Comparison of ENCODE assay signal across 32 cellular contexts in the genomic region with DNA sequence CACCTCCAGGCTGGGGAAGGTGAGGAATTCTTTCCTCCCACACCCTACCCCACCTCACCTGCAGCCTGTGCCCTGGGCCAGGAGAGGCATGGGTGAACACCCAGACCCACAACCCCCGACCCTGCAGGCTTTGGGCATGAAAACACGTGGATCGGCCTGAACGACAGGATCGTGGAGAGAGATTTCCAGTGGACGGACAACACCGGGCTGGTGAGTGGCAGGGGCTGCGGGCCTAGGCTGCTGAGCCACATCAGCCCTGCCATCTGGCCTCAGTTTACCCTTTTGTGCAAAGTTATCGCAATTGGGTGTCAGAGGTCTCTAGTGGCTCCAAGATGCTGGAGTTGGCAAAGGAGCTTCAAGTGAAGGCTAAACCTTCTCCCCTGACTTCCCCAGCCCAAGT. TPM values are rescaled to one million over a fixed set of nuclear protein-coding genes. Genes with fewer than 3 reads are reported as not detected.
"Had no signal": no experiment of that assay in that cellular context is flagged by ENCODE, and none has a peak within 500 bp of the region (broad histone marks: within the 10 kb centered on the region; RNA-seq: fewer than 3 reads in every experiment).

No MANE protein-coding gene starts in this region.

- H3K27me3 Mint-ChIP-seq: stimulated activated naive CD8-positive, alpha-beta T cell treated with anti-CD3 and anti-CD28 coated beads, Interleukin-15, Interleukin-2, amounts not matched to agents 100 ng/mL and 50 ng/mL, for 24 hours had no signal

- H3K36me3 ChIP-seq: stomach, suprapubic skin, thoracic aorta, thyroid gland, tibial artery, tibial nerve, transverse colon, upper lobe of left lung, upper lobe of right lung, uterus, vagina had no signal

- H3K27ac ChIP-seq: stomach, suprapubic skin, testis, thoracic aorta, thyroid gland, tibial artery, tibial nerve, transverse colon, upper lobe of left lung, upper lobe of right lung, uterus, vagina had no signal

- H3K27ac Mint-ChIP-seq: stimulated activated effector memory CD8-positive, alpha-beta T cell treated with anti-CD3 and anti-CD28 coated beads, Interleukin-12 subunit alpha, Interleukin-12 subunit beta, amount 100 ng/mL, for 72 hours; stimulated activated memory B cell treated with anti-CD40 and anti-IgM and Interleukin-4, amounts not matched to agents 10 μg/mL and 1 μg/mL and 100 μg/mL, for 72 hours; stimulated activated naive B cell treated with anti-CD40 and anti-IgM and Interleukin-4, amounts not matched to agents 10 μg/mL and 1 μg/mL and 100 μg/mL, for 72 hours; stimulated activated naive CD8-positive, alpha-beta T cell treated with anti-CD3 and anti-CD28 coated beads, Interleukin-15, amount 100 ng/mL, for 72 hours; stimulated activated naive CD8-positive, alpha-beta T cell treated with anti-CD3 and anti-CD28 coated beads, Interleukin-15, Interleukin-2, amounts not matched to agents 100 ng/mL and 50 ng/mL, for 24 hours; type B pancreatic cell had no signal

- H3K4me1 ChIP-seq: stomach, suprapubic skin, testis, thyroid gland, tibial artery, tibial nerve, transverse colon, upper lobe of left lung, upper lobe of right lung, uterus, vagina had no signal

- H3K4me3 ChIP-seq: stomach, suprapubic skin, testis, thoracic aorta, thyroid gland, tibial artery, tibial nerve, transverse colon, upper lobe of left lung, upper lobe of right lung, uterus, vagina had no signal

- DNase-seq: stimulated activated CD4-positive, alpha-beta T cell treated with anti-CD3 and anti-CD28 coated beads, Interleukin-2, amount 100 ng/mL, for 48 hours; stimulated activated CD4-positive, alpha-beta T cell treated with anti-CD3 and anti-CD28 coated beads, Interleukin-4, amount 100 ng/mL, for 1 hour; stimulated activated CD4-positive, alpha-beta T cell treated with anti-CD3 and anti-CD28 coated beads, Interleukin-4, amount 100 ng/mL, for 24 hours; stimulated activated CD4-positive, alpha-beta T cell treated with anti-CD3 and anti-CD28 coated beads, Interleukin-4, amount 100 ng/mL, for 4 hours; stimulated activated CD8-positive, alpha-beta memory T cell treated with anti-CD3 and anti-CD28 coated beads, Interleukin-4, amount 100 ng/mL, for 48 hours; stimulated activated naive B cell treated with anti-CD40 and anti-IgM and Interleukin-4, amounts not matched to agents 10 μg/mL and 1 μg/mL and 100 μg/mL, for 72 hours; stimulated activated naive CD4-positive, alpha-beta T cell; stimulated activated naive CD4-positive, alpha-beta T cell treated with Interleukin-2 at 50 U/mL for 16 hours; stimulated activated naive CD8-positive, alpha-beta T cell treated with anti-CD3 and anti-CD28 coated beads, Interleukin-15, amount 100 ng/mL, for 72 hours; stimulated activated naive CD8-positive, alpha-beta T cell treated with anti-CD3 and anti-CD28 coated beads, Interleukin-15, Interleukin-2, amounts not matched to agents 100 U/mL and 50 U/mL, for 24 hours; stomach; substantia nigra; testis; thyroid gland; tibial artery; transverse colon; trophoblast cell; upper lobe of left lung; upper lobe of right lung; uterus had no signal

- H3K27me3 ChIP-seq: testis, thyroid gland, upper lobe of left lung, uterus, vagina had no signal

- H3K36me3 Mint-ChIP-seq: stimulated activated effector memory CD8-positive, alpha-beta T cell treated with anti-CD3 and anti-CD28 coated beads, Interleukin-12 subunit alpha, Interleukin-12 subunit beta, amount 100 ng/mL, for 72 hours; stimulated activated memory B cell treated with anti-CD40 and anti-IgM and Interleukin-4, amounts not matched to agents 10 μg/mL and 1 μg/mL and 100 μg/mL, for 72 hours; type B pancreatic cell had no signal

- H3K4me3 Mint-ChIP-seq: stimulated activated effector memory CD8-positive, alpha-beta T cell treated with anti-CD3 and anti-CD28 coated beads, Interleukin-12 subunit alpha, Interleukin-12 subunit beta, amount 100 ng/mL, for 72 hours; stimulated activated memory B cell treated with anti-CD40 and anti-IgM and Interleukin-4, amounts not matched to agents 10 μg/mL and 1 μg/mL and 100 μg/mL, for 72 hours; stimulated activated naive B cell treated with anti-CD40 and anti-IgM and Interleukin-4, amounts not matched to agents 10 μg/mL and 1 μg/mL and 100 μg/mL, for 72 hours; stimulated activated naive CD8-positive, alpha-beta T cell treated with anti-CD3 and anti-CD28 coated beads, Interleukin-15, amount 100 ng/mL, for 72 hours; stimulated activated naive CD8-positive, alpha-beta T cell treated with anti-CD3 and anti-CD28 coated beads, Interleukin-15, Interleukin-2, amounts not matched to agents 100 ng/mL and 50 ng/mL, for 24 hours; type B pancreatic cell had no signal

- H3K9me3 ChIP-seq: suprapubic skin, testis, thoracic aorta, thyroid gland, upper lobe of right lung, uterus, vagina had no signal

- H3K4me1 Mint-ChIP-seq: stimulated activated effector memory CD8-positive, alpha-beta T cell treated with anti-CD3 and anti-CD28 coated beads, Interleukin-12 subunit alpha, Interleukin-12 subunit beta, amount 100 ng/mL, for 72 hours; stimulated activated memory B cell treated with anti-CD40 and anti-IgM and Interleukin-4, amounts not matched to agents 10 μg/mL and 1 μg/mL and 100 μg/mL, for 72 hours; stimulated activated naive B cell treated with anti-CD40 and anti-IgM and Interleukin-4, amounts not matched to agents 10 μg/mL and 1 μg/mL and 100 μg/mL, for 72 hours; stimulated activated naive CD8-positive, alpha-beta T cell treated with anti-CD3 and anti-CD28 coated beads, Interleukin-15, amount 100 ng/mL, for 72 hours had no signal

- H3K9me3 Mint-ChIP-seq: type B pancreatic cell had no signal

- FAIRE-seq: urothelium cell line had no signal

RNA-seq across cellular contexts. Expression of a gene that starts 28.7 kb away (rescaled TPM):
- total RNA-seq: subcutaneous adipose tissue, suprapubic skin, thoracic aorta, tibial nerve, upper lobe of right lung, ureter, vagina had no signal
- polyA plus RNA-seq: urinary bladder had no signal

RNA-seq across cellular contexts. Expression of a gene that starts 32.6 kb away (rescaled TPM):
- total RNA-seq: thyroid gland, vagina had no signal
